ENCODE assay signal across 16 cellular contexts in the genomic region with DNA sequence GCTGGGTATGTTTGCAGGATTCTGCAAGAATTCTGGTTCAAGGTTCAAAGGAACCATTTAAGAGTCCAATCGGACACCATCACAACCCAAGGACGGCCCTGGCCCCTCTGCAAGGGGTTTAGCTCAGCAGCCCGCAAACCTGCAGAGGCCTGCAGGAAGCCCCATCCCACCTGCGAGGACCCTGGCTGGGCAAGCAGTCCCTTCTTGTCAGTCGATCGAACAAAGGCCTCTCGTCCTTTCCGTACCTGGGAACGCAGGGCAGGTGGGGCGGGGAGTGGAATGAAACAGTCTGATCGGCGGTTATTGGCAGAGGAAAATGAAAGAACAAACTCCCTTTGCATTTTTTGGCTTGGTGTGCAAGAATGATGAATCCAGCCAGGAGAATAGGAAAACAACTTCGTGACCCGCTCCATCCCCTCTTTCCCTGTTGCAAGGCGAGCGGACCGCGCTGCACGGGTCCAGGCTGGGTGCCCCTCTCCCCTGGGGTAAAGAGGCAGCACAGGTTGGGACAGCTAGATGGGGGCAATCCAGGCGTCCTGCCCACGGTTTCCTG.
DNase-seq lines count a peak whose midpoint lies in the region.
"Had no signal": no experiment of that assay in that cellular context is flagged by ENCODE, and none has a peak within 500 bp of the region (broad histone marks: within the 10 kb centered on the region; RNA-seq: fewer than 3 reads in every experiment).

No MANE protein-coding gene starts in this region.

- H3K18ac ChIP-seq in trophoblast cell (ENCODE audit: low read length) = no peak overlapping the region

- H4K8ac ChIP-seq in trophoblast cell (ENCODE audit: low read depth, low read length) = no peak overlapping the region

- no CpG with 5 or more reads among the region's 21 CpGs for WGBS in trophoblast cell (ENCODE audit: extremely low coverage, insufficient coverage, insufficient read length)

- H3K4me1 Mint-ChIP-seq in IgD-negative memory B cell = peaks cover 18 to 29% (median 28%) of the 10 kb centered on the region in 3 donors

- H3K79me1 ChIP-seq in trophoblast cell (ENCODE audit: low read length) = no peaks in the 10 kb centered on the region

- H3K27me3 ChIP-seq in H7 (ENCODE audit: control insufficient read depth, insufficient read depth, low read length) (peaks cover 80% of the 10 kb centered on the region), iPS-18a (ENCODE audit: control insufficient read depth, insufficient read depth, low read length) (peaks cover 83% of the 10 kb centered on the region), trophoblast cell (ENCODE audit: insufficient read depth, low read length) (peaks cover 59% of the 10 kb centered on the region)

- H3K9me3 Mint-ChIP-seq in IgD-negative memory B cell = no peaks in the 10 kb centered on the region

- no peak overlapping the region for H2BK12ac ChIP-seq in trophoblast cell (ENCODE audit: low read length)

- in situ Hi-C loops in KBM-7 (cut with MboI; ENCODE audit: low pct_unique_long_range_greater_than_20kb, low sequenced_read_pairs) = no loop called here

- peak overlapping the region in 3 of 4 donors; percentile 15 to 73 (median 23) for H3K4me3 Mint-ChIP-seq in IgD-negative memory B cell

- H3K23ac ChIP-seq in trophoblast cell (ENCODE audit: low read length) = peak overlapping the region; percentile 47

- H3K27ac Mint-ChIP-seq in IgD-negative memory B cell = peak overlapping the region in 1 of 3 donors; percentile 76

- no peaks in the 10 kb centered on the region for H3K79me2 ChIP-seq in trophoblast cell (ENCODE audit: control insufficient read depth, insufficient read depth, low read length, poor library complexity)

- no peak overlapping the region for H2AFZ ChIP-seq in trophoblast cell (ENCODE audit: insufficient read depth, low read length, poor library complexity)

- H3K4me1 ChIP-seq in iPS-18a (ENCODE audit: control insufficient read depth, low read depth, low read length) = peaks cover 5% of the 10 kb centered on the region
- peaks cover 0 to 7% of the 10 kb centered on the region in 2 experiments for H3K4me1 ChIP-seq in trophoblast cell (ENCODE audit: control insufficient read depth in 1 of 2, insufficient read depth in 2 of 2, low read length in 2 of 2)

- H2BK120ac ChIP-seq in trophoblast cell (ENCODE audit: insufficient read depth, low read length, poor library complexity) = no peak overlapping the region

- DNase-seq in H7 = peak; percentile 69
- DNase-seq in trophoblast cell = no peak
- no peak for DNase-seq in AG08395 (ENCODE audit: low spot score)
- no peak for DNase-seq in KBM-7
- no peak for DNase-seq in stimulated activated CD4-positive, alpha-beta T cell treated with anti-CD3 and anti-CD28 coated beads, Interleukin-1b, Interleukin-23, amount 100 ng/mL, for 48 hours
- no peak for DNase-seq in NCI-H2227 treated with DMSO at 0.1 percent for 48 hours (lab: John Stamatoyannopoulos, UW)
- DNase-seq: EL, MG63, NCI-H1105, NCI-H187, NCI-H446, NCI-H774, SHP77 had no signal

- H3K14ac ChIP-seq in trophoblast cell (ENCODE audit: low read length) = no peak overlapping the region

- no peak overlapping the region for H3K9ac ChIP-seq in iPS-18a (ENCODE audit: low read length)
- no peak overlapping the region for H3K9ac ChIP-seq in trophoblast cell (ENCODE audit: low read length)

- peaks cover 45% of the 10 kb centered on the region for H3K27me3 Mint-ChIP-seq in IgD-negative memory B cell

- no peak overlapping the region for H4K91ac ChIP-seq in trophoblast cell (ENCODE audit: low read depth, low read length)

- H3K4me3 ChIP-seq in H7 (ENCODE audit: insufficient read depth, low read depth, low read length) (no peak overlapping the region), iPS-18a (ENCODE audit: low read length) (peak overlapping the region; percentile 34), trophoblast cell (ENCODE audit: low read depth, low read length) (no peak overlapping the region)
- H3K4me3 ChIP-seq: MG63 had no signal

- H3K36me3 ChIP-seq in H7 (replicated peaks; ENCODE audit: control insufficient read depth, insufficient read depth, low read length) (no peaks in the 10 kb centered on the region), iPS-18a (ENCODE audit: control insufficient read depth, low read depth, low read length) (no peaks in the 10 kb centered on the region), trophoblast cell (ENCODE audit: control insufficient read depth in 1 of 2, insufficient read depth in 2 of 2, low read length in 2 of 2) (no peaks in the 10 kb centered on the region)
- H3K36me3 ChIP-seq: MG63 had no signal

- no peak overlapping the region for H3K4me2 ChIP-seq in trophoblast cell (ENCODE audit: low read length)

- H2AK5ac ChIP-seq in trophoblast cell (ENCODE audit: low read length) = no peak overlapping the region

- H3K4ac ChIP-seq in trophoblast cell (ENCODE audit: low read depth, low read length) = no peak overlapping the region

- no peak overlapping the region for H2BK5ac ChIP-seq in trophoblast cell (ENCODE audit: low read depth, low read length, poor library complexity)

- no peak overlapping the region for H4K12ac ChIP-seq in trophoblast cell (ENCODE audit: low read depth, low read length)

- peaks cover 2% of the 10 kb centered on the region for H3K36me3 Mint-ChIP-seq in IgD-negative memory B cell

- no peak overlapping the region for H3K27ac ChIP-seq in iPS-18a (ENCODE audit: low read length)
- no peak overlapping the region for H3K27ac ChIP-seq in trophoblast cell (ENCODE audit: low read depth, low read length)
- H3K27ac ChIP-seq: C4-2B had no signal

- H3K9me3 ChIP-seq in iPS-18a (ENCODE audit: control insufficient read depth, low read depth, low read length) (no peaks in the 10 kb centered on the region), trophoblast cell (ENCODE audit: insufficient read depth, low read depth, low read length) (peaks cover 7% of the 10 kb centered on the region)
- H3K9me3 ChIP-seq: MG63 had no signal
